In the genomic region with DNA sequence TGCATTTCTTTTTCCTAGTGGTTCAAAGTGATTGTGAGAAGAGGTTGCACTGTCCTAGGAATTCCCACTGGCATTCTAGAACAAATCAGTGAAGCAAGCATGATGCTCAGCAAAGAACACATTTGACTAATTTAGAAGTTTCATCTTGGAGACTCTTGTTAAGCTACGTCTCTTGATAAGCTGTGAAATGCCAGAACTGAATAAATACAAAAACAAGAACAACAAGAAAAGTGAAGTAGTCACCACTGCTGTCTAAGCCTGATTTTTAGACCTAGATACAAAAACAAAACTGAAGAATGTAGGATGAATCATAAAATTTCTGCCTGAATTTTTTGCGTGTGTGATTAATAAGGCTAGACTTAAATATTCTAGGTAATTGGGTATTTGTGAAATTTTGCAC, we compare ENCODE assay signal across 27 cellular contexts.
"Had no signal": no experiment of that assay in that cellular context is flagged by ENCODE, and none has a peak within 500 bp of the region (broad histone marks: within the 10 kb centered on the region; RNA-seq: fewer than 3 reads in every experiment).

No MANE protein-coding gene starts in this region.

- DNase-seq: activated CD4-positive, alpha-beta memory T cell treated with anti-CD3 and anti-CD28 coated beads for 36 hours; activated CD4-positive, alpha-beta T cell treated with anti-CD3 and anti-CD28 coated beads, Interleukin-2, amount 10 ng/mL, durations not matched to agents 7 days and 5 days; activated CD4-positive, CD25-positive, alpha-beta regulatory T cell; activated CD8-positive, alpha-beta memory T cell treated with anti-CD3 and anti-CD28 coated beads for 24 hours; activated naive CD4-positive, alpha-beta T cell; activated T-cell treated with anti-CD3 and anti-CD28 coated beads, Interleukin-2, amount 50 U/mL, for 72 hours; brain microvascular endothelial cell; cerebellar nuclear complex; MG63; MV-4-11; NCI-H1092 treated with DMSO at 0.1 percent for 48 hours; NCI-H1417 treated with DMSO at 0.1 percent for 48 hours; NCI-H1694; NCI-H2029; NCI-H2107; NCI-H2171 treated with DMSO at 0.1 percent for 48 hours; NCI-H226; NCI-H526; NCI-H774; OCI-M1; RPMI8226; T-cell; T-helper 2 cell; T1000 had no signal

- H3K4me3 ChIP-seq: MG63, SK-N-MC had no signal

- H3K27ac ChIP-seq: brain microvascular endothelial cell, SK-N-MC had no signal

- H3K27me3 ChIP-seq: brain microvascular endothelial cell, MG63 had no signal

- H3K9me3 ChIP-seq: MG63 had no signal

- H3K36me3 ChIP-seq: brain microvascular endothelial cell, MG63 had no signal

- ATAC-seq: activated T-cell treated with anti-CD3 and anti-CD28 coated beads, Interleukin-2, amount 50 U/mL, for 72 hours; Panc1; Right ventricle myocardium inferior; T-cell had no signal
